In genomic region chr6:3151705-3152104, GRCh38 we compare ENCODE assay signal across 20 cellular contexts. TPM values are rescaled to one million over a fixed set of nuclear protein-coding genes. Genes with fewer than 3 reads are reported as not detected.
A peak's percentile ranks its signal among the peaks of the same experiment; 100 is the strongest.
DNase-seq lines count a peak whose midpoint lies in the region; TF ChIP-seq lines count a peak whose summit lies in the region.
"Had no signal": no experiment of that assay in that cellular context is flagged by ENCODE, and none has a peak within 500 bp of the region (broad histone marks: within the 10 kb centered on the region; RNA-seq: fewer than 3 reads in every experiment).

No MANE protein-coding gene starts in this region.

- no peak overlapping the region for H3K27ac Mint-ChIP-seq in neural crest cell (ENCODE audit: unreplicated experiment)
- peak overlapping the region in 1 of 7 donors; percentile 28 for H3K27ac Mint-ChIP-seq in CD14-positive monocyte
- H3K27ac Mint-ChIP-seq: activated naive CD8-positive, alpha-beta T cell treated with anti-CD3 and anti-CD28 coated beads, Interleukin-2, amount 10 ng/mL, durations not matched to agents 7 days and 5 days; immature natural killer cell had no signal

- H3K9me3 ChIP-seq in SK-N-MC (ENCODE audit: low read depth, low read length): no peaks in the 10 kb centered on the region
- H3K9me3 ChIP-seq: Caco-2, colonic mucosa, Peyer's patch, right lobe of liver, SK-N-SH, tibial artery had no signal

- intact Hi-C loops in CD14-positive monocyte (cut with micrococcal nuclease): no loop called here

- H3K9me3 Mint-ChIP-seq in neural crest cell (no peaks in the 10 kb centered on the region), CD14-positive monocyte (peaks cover 0 to 9% (median 5%) of the 10 kb centered on the region in 7 donors)
- H3K9me3 Mint-ChIP-seq: activated naive CD8-positive, alpha-beta T cell treated with anti-CD3 and anti-CD28 coated beads, Interleukin-2, amount 10 ng/mL, durations not matched to agents 7 days and 5 days; immature natural killer cell had no signal

- TF ChIP-seq CTCF in neural crest cell (conservative IDR thresholded peaks at IDR 0.05) (no peak), CD14-positive monocyte (IDR thresholded peaks at IDR 0.05) (no peak)

- peaks cover 5% of the 10 kb centered on the region for H3K27me3 Mint-ChIP-seq in neural crest cell (ENCODE audit: low read depth)
- peaks cover 17 to 23% (median 19%) of the 10 kb centered on the region in 3 donors for H3K27me3 Mint-ChIP-seq in CD14-positive monocyte (ENCODE audit: low read depth in 3 of 3)

- H3K9ac ChIP-seq in SK-N-MC (ENCODE audit: insufficient read length): no peak overlapping the region
- H3K9ac ChIP-seq: SK-N-SH had no signal

- peaks cover 39% of the 10 kb centered on the region for H3K4me1 Mint-ChIP-seq in neural crest cell
- H3K4me1 Mint-ChIP-seq in CD14-positive monocyte: peaks cover 6% of the 10 kb centered on the region

- peaks cover 19% of the 10 kb centered on the region for H3K36me3 Mint-ChIP-seq in neural crest cell (ENCODE audit: low read depth)
- peaks cover 12 to 20% of the 10 kb centered on the region in 2 donors for H3K36me3 Mint-ChIP-seq in CD14-positive monocyte

- H3K4me3 Mint-ChIP-seq in neural crest cell (peak overlapping the region; percentile 38), CD14-positive monocyte (no peak overlapping the region)
- H3K4me3 Mint-ChIP-seq: activated naive CD8-positive, alpha-beta T cell treated with anti-CD3 and anti-CD28 coated beads, Interleukin-2, amount 10 ng/mL, durations not matched to agents 7 days and 5 days; immature natural killer cell had no signal

- no peak overlapping the region for H3K4me3 ChIP-seq in SK-N-MC
- H3K4me3 ChIP-seq: colonic mucosa, Peyer's patch, right lobe of liver, tibial artery had no signal

- DNase-seq in COLO668 (lab: John Stamatoyannopoulos, UW; ENCODE audit: unreplicated experiment): peak; percentile 22
- peak; percentile 55 for DNase-seq in LHCN-M2 (ENCODE audit: low read depth)
- no peak for DNase-seq in SK-N-MC (ENCODE audit: low read depth, low spot score)
- DNase-seq in neural crest cell (ENCODE audit: low read depth, low spot score): no peak
- DNase-seq in activated CD4-positive, CD25-positive, alpha-beta regulatory T cell treated with anti-CD3 and anti-CD28 coated beads, Interleukin-2, amount 50 U/mL, for 72 hours: no peak
- no peak for DNase-seq in CD14-positive monocyte (ENCODE audit: low spot score)
- DNase-seq in EL: no peak
- DNase-seq: activated naive CD8-positive, alpha-beta T cell treated with anti-CD3 and anti-CD28 coated beads, Interleukin-2, amount 10 ng/mL, durations not matched to agents 7 days and 5 days; Caco-2; colonic mucosa; GDM1; immature natural killer cell; IMR-90; NCI-H187 treated with DMSO at 0.1 percent for 48 hours; NCI-H524 treated with DMSO at 0.1 percent for 48 hours; Peyer's patch; right lobe of liver; SK-N-SH; stimulated activated naive CD4-positive, alpha-beta T cell; tibial artery had no signal

- H3K27ac ChIP-seq in SK-N-MC: 0 out of 2 replicates have a peak overlapping the region, but pooled peaks have one; percentile 22
- H3K27ac ChIP-seq: colonic mucosa, Peyer's patch, right lobe of liver, tibial artery had no signal

- H3K36me3 ChIP-seq in SK-N-MC (ENCODE audit: insufficient read depth, low read length): peaks cover 13% of the 10 kb centered on the region
- H3K36me3 ChIP-seq: colonic mucosa had no signal

RNA-seq across cellular contexts. Expression of gene TUBB2A, which starts 5.6 kb away (rescaled TPM):
- 197 TPM in 2 replicates for total RNA-seq in LHCN-M2 (2014; rRNA removed)
- polyA plus RNA-seq in LHCN-M2 (2012): 380 TPM
- 167 and 177 TPM in 2 replicates for total RNA-seq in neural crest cell
- 1 to 10 TPM; 2.4 to 4.2 TPM for polyA plus RNA-seq in CD14-positive monocyte

RNA-seq across cellular contexts. Expression of gene BPHL, which starts 33.2 kb away (rescaled TPM):
- total RNA-seq in LHCN-M2 (2014; rRNA removed) (22.5 and 28.0 TPM in 2 replicates), neural crest cell (45.7 and 47.4 TPM in 2 replicates)
- 28.7 TPM for polyA plus RNA-seq in LHCN-M2 (2012)
- 1 to 10 TPM; 5.9 to 7.8 TPM for polyA plus RNA-seq in CD14-positive monocyte

Comparison
In these comparisons a context has a peak if more than half of its experiments do, and no peak if none do; other contexts are left out.
1. DNase-seq: peak in COLO668 (single experiment) and LHCN-M2 (single experiment); none in SK-N-MC (single experiment), neural crest cell (single experiment), activated CD4-positive, CD25-positive, alpha-beta regulatory T cell treated with anti-CD3 and anti-CD28 coated beads, Interleukin-2, amount 50 U/mL, for 72 hours (single experiment), CD14-positive monocyte (single experiment) and EL (single experiment).